Comparison of ENCODE assay signal across 21 cellular contexts in the genomic region with DNA sequence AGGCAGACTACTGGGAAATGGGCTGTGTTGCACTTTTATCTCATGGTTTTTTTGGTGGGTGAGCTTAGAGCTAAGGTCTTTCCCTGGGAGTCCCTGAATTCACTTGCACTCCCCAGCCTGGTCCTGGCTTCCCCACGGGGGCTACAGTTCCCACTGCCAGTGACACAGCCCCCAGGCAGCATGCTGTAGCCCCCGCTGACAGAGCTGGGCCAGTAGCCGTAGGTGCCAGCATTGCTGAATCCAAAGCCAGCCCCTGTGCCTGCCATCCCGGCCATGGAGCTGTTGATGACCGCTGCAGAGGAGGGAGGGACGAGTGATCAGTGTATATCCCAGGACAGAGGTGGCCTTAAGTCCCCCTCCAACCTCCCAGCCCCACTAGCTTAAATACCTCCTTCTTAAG. TPM values are rescaled to one million over a fixed set of nuclear protein-coding genes. Genes with fewer than 3 reads are reported as not detected.
"Had no signal": no experiment of that assay in that cellular context is flagged by ENCODE, and none has a peak within 500 bp of the region (broad histone marks: within the 10 kb centered on the region; RNA-seq: fewer than 3 reads in every experiment).

No MANE protein-coding gene starts in this region.

- H3K27ac ChIP-seq: esophagus squamous epithelium, heart right ventricle, left ventricle myocardium inferior, psoas muscle, transverse colon had no signal

- H3K36me3 ChIP-seq: esophagus squamous epithelium, heart right ventricle, left ventricle myocardium inferior, transverse colon had no signal

- ATAC-seq: activated T-cell treated with anti-CD3 and anti-CD28 coated beads, Interleukin-2, amount 50 U/mL, for 72 hours; heart right ventricle; psoas muscle; right cardiac atrium had no signal

- H3K9me3 Mint-ChIP-seq: activated CD4-positive, alpha-beta memory T cell treated with anti-CD3 and anti-CD28 coated beads for 36 hours; activated T-cell treated with anti-CD3 and anti-CD28 coated beads, Interleukin-2, amount 50 U/mL, for 72 hours; neural crest cell; stimulated activated naive CD8-positive, alpha-beta T cell treated with anti-CD3 and anti-CD28 coated beads, Interleukin-15, Interleukin-2, amounts not matched to agents 100 ng/mL and 50 ng/mL, for 24 hours; T-helper 1 cell treated with Interleukin-12 subunit alpha and Interleukin-12 subunit beta and Interleukin-4 antibody, amounts not matched to agents 30 μg/mL and 1 μg/mL, for 36 hours had no signal

- H3K4me1 Mint-ChIP-seq: neural crest cell had no signal

- H3K4me3 Mint-ChIP-seq: activated CD4-positive, alpha-beta memory T cell treated with anti-CD3 and anti-CD28 coated beads for 36 hours; activated T-cell treated with anti-CD3 and anti-CD28 coated beads, Interleukin-2, amount 50 U/mL, for 72 hours; neural crest cell; stimulated activated naive CD8-positive, alpha-beta T cell treated with anti-CD3 and anti-CD28 coated beads, Interleukin-15, Interleukin-2, amounts not matched to agents 100 ng/mL and 50 ng/mL, for 24 hours; T-helper 1 cell treated with Interleukin-12 subunit alpha and Interleukin-12 subunit beta and Interleukin-4 antibody, amounts not matched to agents 30 μg/mL and 1 μg/mL, for 36 hours had no signal

- H3K27ac Mint-ChIP-seq: activated CD4-positive, alpha-beta memory T cell treated with anti-CD3 and anti-CD28 coated beads for 36 hours; activated T-cell treated with anti-CD3 and anti-CD28 coated beads, Interleukin-2, amount 50 U/mL, for 72 hours; T-helper 1 cell treated with Interleukin-12 subunit alpha and Interleukin-12 subunit beta and Interleukin-4 antibody, amounts not matched to agents 30 μg/mL and 1 μg/mL, for 36 hours had no signal

- H3K27me3 Mint-ChIP-seq: activated CD4-positive, alpha-beta memory T cell treated with anti-CD3 and anti-CD28 coated beads for 36 hours; stimulated activated naive CD8-positive, alpha-beta T cell treated with anti-CD3 and anti-CD28 coated beads, Interleukin-15, Interleukin-2, amounts not matched to agents 100 ng/mL and 50 ng/mL, for 24 hours had no signal

- H3K4me3 ChIP-seq: esophagus squamous epithelium, heart right ventricle, left ventricle myocardium inferior, psoas muscle, transverse colon had no signal

- DNase-seq: activated CD4-positive, alpha-beta memory T cell treated with anti-CD3 and anti-CD28 coated beads for 36 hours; activated T-cell treated with anti-CD3 and anti-CD28 coated beads, Interleukin-2, amount 50 U/mL, for 72 hours; cerebellar nuclear complex; effector CD8-positive, alpha-beta T cell; esophagus squamous epithelium; heart right ventricle; kidney glomerular epithelial cell; left ventricle myocardium inferior; mammary epithelial cell; psoas muscle; right cardiac atrium; stimulated activated CD4-positive, alpha-beta T cell treated with anti-CD3 and anti-CD28 coated beads, Interleukin-2, amount 100 ng/mL, for 24 hours; transverse colon had no signal

- H3K36me3 Mint-ChIP-seq: activated CD4-positive, alpha-beta memory T cell treated with anti-CD3 and anti-CD28 coated beads for 36 hours had no signal

- H3K9me3 ChIP-seq: esophagus squamous epithelium, heart right ventricle, left ventricle myocardium inferior, psoas muscle, transverse colon had no signal

- H3K4me1 ChIP-seq: esophagus squamous epithelium, heart right ventricle, left ventricle myocardium inferior, psoas muscle, transverse colon had no signal

RNA-seq across cellular contexts. Expression of a gene that starts 6.9 kb away (rescaled TPM):
- total RNA-seq: bronchial epithelial cell, endothelial cell of umbilical vein, esophagus squamous epithelium, left ventricle myocardium inferior, mammary epithelial cell, myocyte, neural crest cell, osteoblast, psoas muscle, right cardiac atrium, skeletal muscle tissue, transverse colon had no signal
- polyA plus RNA-seq: endothelial cell of umbilical vein, heart right ventricle, mammary epithelial cell, psoas muscle, right cardiac atrium had no signal

RNA-seq across cellular contexts. Expression of a gene that starts 10.2 kb away (rescaled TPM):
- total RNA-seq: bronchial epithelial cell, endothelial cell of umbilical vein, heart right ventricle, left ventricle myocardium inferior, mammary epithelial cell, myocyte, neural crest cell, osteoblast, psoas muscle, right cardiac atrium, transverse colon had no signal
- polyA plus RNA-seq: endothelial cell of umbilical vein, heart right ventricle, mammary epithelial cell, psoas muscle, right cardiac atrium had no signal

RNA-seq across cellular contexts. Expression of a gene that starts 34.5 kb away (rescaled TPM):
- total RNA-seq: activated CD4-positive, alpha-beta memory T cell treated with anti-CD3 and anti-CD28 coated beads for 36 hours; bronchial epithelial cell; endothelial cell of umbilical vein; mammary epithelial cell; myocyte; neural crest cell; osteoblast; psoas muscle; skeletal muscle tissue; transverse colon had no signal
- polyA plus RNA-seq: endothelial cell of umbilical vein, heart right ventricle, psoas muscle had no signal

RNA-seq across cellular contexts. Expression of a gene that starts 43.9 kb away (rescaled TPM):
- total RNA-seq: activated CD4-positive, alpha-beta memory T cell treated with anti-CD3 and anti-CD28 coated beads for 36 hours; activated T-cell treated with anti-CD3 and anti-CD28 coated beads, Interleukin-2, amount 50 U/mL, for 72 hours; bronchial epithelial cell; endothelial cell of umbilical vein; heart right ventricle; left ventricle myocardium inferior; mammary epithelial cell; myocyte; neural crest cell; osteoblast; psoas muscle; right cardiac atrium; skeletal muscle tissue; transverse colon had no signal
- polyA plus RNA-seq: endothelial cell of umbilical vein, heart right ventricle, mammary epithelial cell, psoas muscle, right cardiac atrium had no signal

RNA-seq across cellular contexts. Expression of a gene that starts 55.2 kb away (rescaled TPM):
- total RNA-seq: activated CD4-positive, alpha-beta memory T cell treated with anti-CD3 and anti-CD28 coated beads for 36 hours; activated T-cell treated with anti-CD3 and anti-CD28 coated beads, Interleukin-2, amount 50 U/mL, for 72 hours; bronchial epithelial cell; endothelial cell of umbilical vein; esophagus squamous epithelium; heart right ventricle; left ventricle myocardium inferior; mammary epithelial cell; myocyte; neural crest cell; osteoblast; psoas muscle; right cardiac atrium; skeletal muscle tissue; transverse colon had no signal
- polyA plus RNA-seq: endothelial cell of umbilical vein, heart right ventricle, mammary epithelial cell, psoas muscle, right cardiac atrium had no signal
